In genomic region chr1:245770191-245770590, GRCh38 we compare ENCODE assay signal across 29 cellular contexts.
"Had no signal": no experiment of that assay in that cellular context is flagged by ENCODE, and none has a peak within 500 bp of the region (broad histone marks: within the 10 kb centered on the region; RNA-seq: fewer than 3 reads in every experiment).

No MANE protein-coding gene starts in this region.

- H3K4me3 Mint-ChIP-seq: activated naive CD4-positive, alpha-beta T cell treated with anti-CD3 and anti-CD28 coated beads for 36 hours; activated naive CD8-positive, alpha-beta T cell treated with anti-CD3 and anti-CD28 coated beads for 36 hours; activated T-helper 1 cell treated with anti-CD3 and anti-CD28 coated beads, Interleukin-12 subunit alpha, Interleukin-12 subunit beta, Interleukin-2, Interleukin-4 antibody, amounts not matched to agents 30 ng/mL and 10 ng/mL and 1 ng/mL, durations not matched to agents 14 hours and 24 hours and 36 hours; neural crest cell; T-cell; T-helper 2 cell treated with Interferon-gamma antibody and Interleukin-4, amounts not matched to agents 5 μg/mL and 100 μg/mL, for 36 hours had no signal

- H3K9me3 ChIP-seq: adrenal gland, ascending aorta, left ventricle myocardium inferior, pancreas, prostate gland, sigmoid colon, suprapubic skin, tibial artery, upper lobe of right lung had no signal

- H3K9me3 Mint-ChIP-seq: activated naive CD4-positive, alpha-beta T cell treated with anti-CD3 and anti-CD28 coated beads for 36 hours; activated naive CD8-positive, alpha-beta T cell treated with anti-CD3 and anti-CD28 coated beads for 36 hours; activated T-helper 1 cell treated with anti-CD3 and anti-CD28 coated beads, Interleukin-12 subunit alpha, Interleukin-12 subunit beta, Interleukin-2, Interleukin-4 antibody, amounts not matched to agents 30 ng/mL and 10 ng/mL and 1 ng/mL, durations not matched to agents 14 hours and 24 hours and 36 hours; neural crest cell; T-cell; T-helper 2 cell treated with Interferon-gamma antibody and Interleukin-4, amounts not matched to agents 5 μg/mL and 100 μg/mL, for 36 hours had no signal

- ATAC-seq: pancreas, T-cell, upper lobe of right lung had no signal

- H3K27ac Mint-ChIP-seq: activated naive CD4-positive, alpha-beta T cell treated with anti-CD3 and anti-CD28 coated beads for 36 hours; activated naive CD8-positive, alpha-beta T cell treated with anti-CD3 and anti-CD28 coated beads for 36 hours; activated T-helper 1 cell treated with anti-CD3 and anti-CD28 coated beads, Interleukin-12 subunit alpha, Interleukin-12 subunit beta, Interleukin-2, Interleukin-4 antibody, amounts not matched to agents 30 ng/mL and 10 ng/mL and 1 ng/mL, durations not matched to agents 14 hours and 24 hours and 36 hours; T-cell; T-helper 2 cell treated with Interferon-gamma antibody and Interleukin-4, amounts not matched to agents 5 μg/mL and 100 μg/mL, for 36 hours had no signal

- H3K36me3 ChIP-seq: adrenal gland, brain microvascular endothelial cell, pancreas, prostate gland, sigmoid colon, suprapubic skin, tibial artery, upper lobe of right lung had no signal

- H3K4me1 Mint-ChIP-seq: activated naive CD8-positive, alpha-beta T cell treated with anti-CD3 and anti-CD28 coated beads for 36 hours had no signal

- H3K27me3 ChIP-seq: adrenal gland, ascending aorta, brain microvascular endothelial cell, pancreas, sigmoid colon, suprapubic skin, tibial artery, upper lobe of right lung had no signal

- H3K4me3 ChIP-seq: adrenal gland, ascending aorta, left ventricle myocardium inferior, pancreas, prostate gland, sigmoid colon, suprapubic skin, tibial artery, upper lobe of right lung had no signal

- DNase-seq: activated CD4-positive, alpha-beta T cell treated with anti-CD3 and anti-CD28 coated beads for 4 hours; activated CD4-positive, alpha-beta T cell treated with anti-CD3 and anti-CD28 coated beads, Interleukin-2, amount 50 U/mL, for 4 hours; activated CD4-positive, CD25-positive, alpha-beta regulatory T cell; activated effector memory CD4-positive, alpha-beta T cell treated with anti-CD3 and anti-CD28 coated beads, Interleukin-2, amount 50 U/mL, for 16 hours; activated naive CD4-positive, alpha-beta T cell treated with anti-CD3 and anti-CD28 coated beads for 36 hours; activated naive CD8-positive, alpha-beta T cell treated with anti-CD3 and anti-CD28 coated beads for 36 hours; activated T-cell treated with anti-CD3 and anti-CD28 coated beads for 4 hours; adrenal gland; brain microvascular endothelial cell; cortex of kidney; foreskin melanocyte; islet precursor cell; left ventricle myocardium inferior; nucleus accumbens; pancreas; retina; sigmoid colon; stimulated activated CD4-positive, alpha-beta T cell treated with anti-CD3 and anti-CD28 coated beads, Interleukin-15, amount 100 ng/mL, for 24 hours; stimulated activated CD4-positive, alpha-beta T cell treated with anti-CD3 and anti-CD28 coated beads, Interleukin-2, amount 100 ng/mL, for 24 hours; stimulated activated naive CD4-positive, alpha-beta T cell; T-cell; tibial artery; upper lobe of right lung had no signal

- H3K27ac ChIP-seq: adrenal gland, ascending aorta, brain microvascular endothelial cell, left ventricle myocardium inferior, pancreas, prostate gland, sigmoid colon, suprapubic skin, tibial artery, upper lobe of right lung had no signal

- H3K4me1 ChIP-seq: ascending aorta, pancreas, prostate gland, suprapubic skin, tibial artery, upper lobe of right lung had no signal

- H3K27me3 Mint-ChIP-seq: activated naive CD8-positive, alpha-beta T cell treated with anti-CD3 and anti-CD28 coated beads for 36 hours; T-cell had no signal
